8 cellular contexts compared by ENCODE assay signal in genomic region chr1:108692724-108693655, GRCh38. TPM values are rescaled to one million over a fixed set of nuclear protein-coding genes. Genes with fewer than 3 reads are reported as not detected.
A peak's percentile ranks its signal among the peaks of the same experiment; 100 is the strongest.
DNase-seq lines count a peak whose midpoint lies in the region; ATAC-seq and TF ChIP-seq lines count a peak whose summit lies in the region.

No MANE protein-coding gene starts in this region.

- H3K4me3 Mint-ChIP-seq in activated naive CD4-positive, alpha-beta T cell treated with anti-CD3 and anti-CD28 coated beads, Interleukin-2, amount 50 U/mL, for 24 hours: peak overlapping the region; percentile 99

- no peaks in the 10 kb centered on the region for H3K27me3 Mint-ChIP-seq in activated naive CD4-positive, alpha-beta T cell treated with anti-CD3 and anti-CD28 coated beads, Interleukin-2, amount 50 U/mL, for 24 hours

- 0 to 2% (median 1%) methylated on average over 36 of the region's 36 CpGs for whole genome bisulfite sequencing in psoas muscle, 3 donors

- in situ Hi-C loops in KBM-7 (cut with MboI; ENCODE audit: low pct_unique_long_range_greater_than_20kb, low sequenced_read_pairs): no loop called here

- peaks cover 51% of the 10 kb centered on the region for H3K4me1 Mint-ChIP-seq in activated naive CD4-positive, alpha-beta T cell treated with anti-CD3 and anti-CD28 coated beads, Interleukin-2, amount 50 U/mL, for 24 hours

- H3K36me3 Mint-ChIP-seq in activated naive CD4-positive, alpha-beta T cell treated with anti-CD3 and anti-CD28 coated beads, Interleukin-2, amount 50 U/mL, for 24 hours: peaks cover 26% of the 10 kb centered on the region

- intact Hi-C loops in psoas muscle (cut with DNase I): loop anchor here in 1 of 2 donors (5.0 kb wide), 1 partner anchor 54 kb away; the partner anchor contains the start of gene STXBP3
- intact Hi-C loops in vagina (cut with DNase I): loop anchor here (5.0 kb wide), 1 partner anchor 124 kb away; no protein-coding TSS in a partner anchor

- H3K36me3 ChIP-seq in psoas muscle (ENCODE audit: insufficient read depth in 1 of 2, low read depth in 1 of 2): peaks cover 6 to 29% of the 10 kb centered on the region in 2 donors
- peaks cover 0 to 20% of the 10 kb centered on the region in 2 donors for H3K36me3 ChIP-seq in vagina

- no peak for TF ChIP-seq CTCF in psoas muscle (IDR thresholded peaks at IDR 0.05)
- TF ChIP-seq CTCF in vagina (IDR thresholded peaks at IDR 0.05): no peak

- no peaks in the 10 kb centered on the region for H3K9me3 Mint-ChIP-seq in activated naive CD4-positive, alpha-beta T cell treated with anti-CD3 and anti-CD28 coated beads, Interleukin-2, amount 50 U/mL, for 24 hours

- ATAC-seq in GM21723 (IDR thresholded peaks at IDR 0.05; ENCODE audit: unreplicated experiment): peak; percentile 66
- ATAC-seq in psoas muscle: peak; percentile 61 to 73 (median 67)

- DNase-seq in EL (peak; percentile 73), KBM-7 (peak; percentile 86), SHP77 (lab: John Stamatoyannopoulos, UW) (peak; percentile 9 to 65), glomerular visceral epithelial cell (ENCODE audit: extremely low spot score) (peak; percentile 59), psoas muscle (peak in 1 of 2 donors; percentile 56), vagina (ENCODE audit: extremely low spot score in 2 of 2) (no peak)

- H3K27me3 ChIP-seq in psoas muscle (ENCODE audit: insufficient read depth in 3 of 3, low read length in 2 of 3): no peaks in the 10 kb centered on the region
- H3K27me3 ChIP-seq in vagina: no peaks in the 10 kb centered on the region

- H3K4me1 ChIP-seq in psoas muscle (peaks cover 30% of the 10 kb centered on the region), vagina (peaks cover 39% of the 10 kb centered on the region)

- TF ChIP-seq POLR2A in vagina (IDR thresholded peaks at IDR 0.05): no peak

- H3K27ac ChIP-seq in psoas muscle: peak overlapping the region; percentile 99
- peak overlapping the region; percentile 92 for H3K27ac ChIP-seq in vagina

- peak overlapping the region; percentile 97 for H3K27ac Mint-ChIP-seq in activated naive CD4-positive, alpha-beta T cell treated with anti-CD3 and anti-CD28 coated beads, Interleukin-2, amount 50 U/mL, for 24 hours

- H3K9me3 ChIP-seq in psoas muscle: no peaks in the 10 kb centered on the region
- no peaks in the 10 kb centered on the region for H3K9me3 ChIP-seq in vagina

- H3K4me3 ChIP-seq in psoas muscle (peak overlapping the region; percentile 85), vagina (peak overlapping the region; percentile 73 to 90)

RNA-seq across cellular contexts. Expression of gene PRPF38B, which starts 0.9 kb away (rescaled TPM):
- 10 to 100 TPM; 13.3 to 19.6 (median 16.5) TPM for total RNA-seq in psoas muscle
- polyA plus RNA-seq in psoas muscle: 10 to 100 TPM; 14.2 to 28.9 (median 19.2) TPM
- total RNA-seq in vagina: 27.0 TPM

RNA-seq across cellular contexts. Expression of gene FNDC7, which starts 19.7 kb away (rescaled TPM):
- total RNA-seq in psoas muscle (under 1 TPM in 1 of 4 donors, not detected in 3; 0.32 TPM), vagina (not detected)
- polyA plus RNA-seq in psoas muscle: under 1 TPM in 1 of 3 donors, not detected in 2; 0.09 TPM

RNA-seq across cellular contexts. Expression of gene HENMT1, which starts 32.1 kb away (rescaled TPM):
- total RNA-seq in psoas muscle (1 to 10 TPM; 1.4 to 1.8 (median 1.6) TPM), vagina (0.98 TPM)
- 1 to 10 TPM; 1.2 to 4.1 (median 3.6) TPM for polyA plus RNA-seq in psoas muscle

RNA-seq across cellular contexts. Expression of gene STXBP3, which starts 53.5 kb away (rescaled TPM):
- total RNA-seq in psoas muscle (10 to 100 TPM; 13.6 to 22.3 (median 17.7) TPM), vagina (167 TPM)
- polyA plus RNA-seq in psoas muscle: 10 to 100 TPM; 12.7 to 21.1 (median 16.5) TPM

Comparison
In these comparisons a context has a peak if more than half of its experiments do, and no peak if none do; other contexts are left out.
1. DNase-seq: peak in EL (single experiment), KBM-7 (single experiment), SHP77 (2 of 2) and glomerular visceral epithelial cell (single experiment); none in vagina (0 of 2).